24 cellular contexts compared by ENCODE assay signal in the genomic region with DNA sequence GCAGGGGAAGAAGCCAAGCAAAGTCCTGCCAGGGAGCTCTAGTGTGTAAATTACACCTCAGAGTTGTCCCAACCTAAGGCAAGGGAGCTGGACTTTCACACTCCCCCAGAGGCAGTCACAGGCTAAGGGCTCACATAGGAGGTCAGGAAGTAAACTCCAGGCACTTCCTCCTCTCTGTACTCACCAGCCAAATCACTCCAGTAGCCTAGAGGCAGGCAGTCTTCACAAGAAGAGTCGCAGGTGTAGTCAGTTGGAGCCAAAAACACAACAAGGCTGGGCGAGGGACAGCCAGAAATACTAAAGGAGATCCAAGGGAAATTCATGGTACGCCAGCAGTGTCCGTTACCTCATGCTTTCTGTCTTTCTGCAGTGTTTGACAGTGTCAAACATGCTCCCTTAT.
"Had no signal": no experiment of that assay in that cellular context is flagged by ENCODE, and none has a peak within 500 bp of the region (broad histone marks: within the 10 kb centered on the region; RNA-seq: fewer than 3 reads in every experiment).

No MANE protein-coding gene starts in this region.

- H3K36me3 ChIP-seq: colonic mucosa, gastrocnemius medialis, heart left ventricle, lower lobe of right lung, spleen, tibial artery had no signal

- H3K27ac ChIP-seq: colonic mucosa, epithelial cell of prostate, gastrocnemius medialis, heart left ventricle, hepatocyte, lower lobe of right lung, psoas muscle, skin epidermis, spleen, testis, tibial artery had no signal

- H3K27me3 ChIP-seq: colonic mucosa, gastrocnemius medialis, hepatocyte, testis, tibial artery had no signal

- DNase-seq: colonic mucosa; effector CD8-positive, alpha-beta T cell; endodermal cell; foreskin fibroblast; gastrocnemius medialis; heart left ventricle; islet precursor cell; left ventricle myocardium superior; lower lobe of right lung; naive B cell; posterior cingulate gyrus; psoas muscle; right cardiac atrium; spleen; stimulated activated CD4-positive, alpha-beta T cell treated with anti-CD3 and anti-CD28 coated beads, Interleukin-4, amount 100 ng/mL, for 4 hours; stimulated activated naive CD8-positive, alpha-beta T cell treated with anti-CD3 and anti-CD28 coated beads, Interleukin-15, Interleukin-2, amounts not matched to agents 100 U/mL and 50 U/mL, for 24 hours; testis; tibial artery had no signal

- H3K79me2 ChIP-seq: hepatocyte had no signal

- H3K4me1 ChIP-seq: colonic mucosa, gastrocnemius medialis, heart left ventricle, lower lobe of right lung, psoas muscle, spleen, testis, tibial artery had no signal

- H3K9me3 ChIP-seq: colonic mucosa, gastrocnemius medialis, heart left ventricle, lower lobe of right lung, psoas muscle, spleen, testis, tibial artery had no signal

- H3K4me2 ChIP-seq: hepatocyte had no signal

- H2AFZ ChIP-seq: hepatocyte had no signal

- ATAC-seq: esophagus mucosa; gastrocnemius medialis; heart left ventricle; left ventricle myocardium superior; lower lobe of right lung; natural killer cell treated with Interleukin-12 subunit alpha and Interleukin-12 subunit beta and Interleukin-15 and Interleukin-18, amount 100 ng/mL, for 72 hours; psoas muscle; right cardiac atrium; stimulated activated memory B cell treated with anti-CD40 and anti-IgM and Interleukin-4, amounts not matched to agents 10 μg/mL and 1 μg/mL and 100 μg/mL, for 72 hours; stimulated activated naive CD8-positive, alpha-beta T cell treated with anti-CD3 and anti-CD28 coated beads, Interleukin-15, Interleukin-2, amounts not matched to agents 100 U/mL and 50 U/mL, for 24 hours had no signal

- H3K4me3 ChIP-seq: colonic mucosa, gastrocnemius medialis, heart left ventricle, hepatocyte, lower lobe of right lung, psoas muscle, skin epidermis, spleen, testis, tibial artery had no signal
